Comparison of ENCODE assay signal across 1 cellular context in the genomic region with DNA sequence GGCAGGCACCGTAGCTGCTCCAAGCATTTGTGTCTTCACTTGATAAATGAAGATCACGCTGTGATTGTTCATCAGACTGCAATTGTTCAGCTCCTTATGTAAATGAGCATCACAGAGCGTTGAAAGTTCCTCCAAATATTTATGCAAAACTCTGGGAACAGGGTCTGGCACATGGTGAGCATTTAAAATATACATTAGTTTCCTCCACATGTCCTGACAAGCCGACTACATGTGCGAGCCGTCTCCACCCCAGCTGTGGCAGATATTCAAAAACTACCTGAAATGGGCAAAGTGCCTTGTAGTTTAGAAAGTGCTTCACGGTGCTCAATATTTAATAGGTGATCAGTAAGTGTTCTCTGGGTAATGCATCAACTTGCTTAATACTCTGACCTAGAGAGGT.
TF ChIP-seq lines count a peak whose summit lies in the region.

No MANE protein-coding gene starts in this region.

TF ChIP-seq in H1, 55 proteins besides CTCF, POLR2A, EP300 and RAD21:
- TF ChIP-seq EZH2 (IDR thresholded peaks at IDR 0.05; ENCODE audit: low read depth, low read length, severe bottlenecking): no peak
TF ChIP-seq in H1: peak in this region for 0.
